ENCODE assay signal across 1 cellular context in the genomic region with DNA sequence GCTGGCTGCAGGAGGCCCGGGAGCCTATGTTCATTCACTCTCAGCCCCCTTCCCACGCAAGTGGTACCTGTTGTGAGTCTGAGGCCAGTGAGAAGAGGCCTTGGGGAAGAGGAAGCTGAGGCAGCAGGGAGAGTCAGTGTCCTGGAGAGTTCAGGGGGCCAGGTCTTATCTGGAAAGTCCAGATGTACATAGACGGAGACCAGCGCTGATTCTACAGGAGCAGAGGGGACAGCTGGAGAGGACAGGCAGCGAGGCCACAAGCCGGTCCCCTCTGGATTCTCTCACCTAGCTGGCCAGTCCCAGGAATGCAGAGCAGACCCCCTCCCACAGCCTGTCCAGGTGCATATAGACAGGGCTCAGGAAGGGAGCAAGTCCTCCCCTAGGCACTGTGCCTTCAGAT.
TF ChIP-seq lines count a peak whose summit lies in the region.

No MANE protein-coding gene starts in this region.

TF ChIP-seq in H1, 55 proteins besides CTCF, POLR2A, EP300 and RAD21:
- TF ChIP-seq JUND (IDR thresholded peaks at IDR 0.05; ENCODE audit: low read length) = no peak
- no peak for TF ChIP-seq SIRT6 (IDR thresholded peaks at IDR 0.05; ENCODE audit: low read length)
- no peak for TF ChIP-seq SUZ12 (IDR thresholded peaks at IDR 0.05; ENCODE audit: low read length)
- no peak for TF ChIP-seq RXRA (IDR thresholded peaks at IDR 0.05; ENCODE audit: insufficient read depth, low read depth, low read length)
- no peak for TF ChIP-seq YY1 (IDR thresholded peaks at IDR 0.05; ENCODE audit: low read depth, low read length)
- no peak for TF ChIP-seq SAP30 (IDR thresholded peaks at IDR 0.05; ENCODE audit: insufficient read depth, insufficient replicate concordance, low read length)
- no peak for TF ChIP-seq CTBP2 (IDR thresholded peaks at IDR 0.05; ENCODE audit: borderline replicate concordance, insufficient read depth, insufficient read length, low read length)
- TF ChIP-seq NRF1 (IDR thresholded peaks at IDR 0.05; ENCODE audit: low read depth, low read length) = no peak
- no peak for TF ChIP-seq FOSL1 (IDR thresholded peaks at IDR 0.05; ENCODE audit: insufficient read depth, low read depth, low read length)
- no peak for TF ChIP-seq POU5F1 (IDR thresholded peaks at IDR 0.05; ENCODE audit: low read depth, low read length)
- TF ChIP-seq PHF8 (conservative IDR thresholded peaks at IDR 0.05; ENCODE audit: low read depth, low read length) = no peak
- TF ChIP-seq EGR1 (IDR thresholded peaks at IDR 0.05; ENCODE audit: borderline replicate concordance, low read depth, low read length) = no peak
- no peak for TF ChIP-seq HDAC6 (IDR thresholded peaks at IDR 0.05; ENCODE audit: low read depth, low read length)
- TF ChIP-seq KDM5A (IDR thresholded peaks at IDR 0.05; ENCODE audit: low read length) = no peak
- no peak for TF ChIP-seq CBX5 (IDR thresholded peaks at IDR 0.05; ENCODE audit: low read depth, low read length)
- no peak for TF ChIP-seq BRCA1 (IDR thresholded peaks at IDR 0.05; ENCODE audit: low read depth, low read length)
- no peak for TF ChIP-seq SRF (IDR thresholded peaks at IDR 0.05; ENCODE audit: low read depth, low read length)
